1 cellular context compared by ENCODE assay signal in the genomic region with DNA sequence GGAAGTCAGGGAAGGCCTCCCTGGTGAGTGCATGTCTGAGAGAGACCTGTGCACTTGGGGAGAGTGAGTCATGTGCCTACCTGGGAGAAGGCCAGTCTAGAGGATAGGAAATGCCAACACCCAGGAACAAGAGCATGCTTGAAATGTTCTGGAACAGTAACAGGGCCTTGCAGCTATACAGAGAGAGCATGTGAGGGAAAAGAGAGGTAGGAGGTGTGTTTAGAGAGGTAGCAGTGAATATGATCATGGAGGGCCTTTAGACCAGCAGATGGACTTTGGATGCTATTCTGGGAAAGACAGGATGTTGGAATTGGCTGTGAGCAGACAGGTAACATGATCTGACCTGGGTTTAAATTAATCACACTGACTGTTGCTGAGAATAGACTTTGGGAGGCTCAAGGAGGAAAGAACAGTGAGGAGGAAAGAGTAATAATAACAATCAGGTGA.
TF ChIP-seq lines count a peak whose summit lies in the region.

No MANE protein-coding gene starts in this region.

TF ChIP-seq in IMR-90, 13 proteins besides CTCF, POLR2A, EP300 and RAD21 (continued from another document):
- TF ChIP-seq, protein P1, sequence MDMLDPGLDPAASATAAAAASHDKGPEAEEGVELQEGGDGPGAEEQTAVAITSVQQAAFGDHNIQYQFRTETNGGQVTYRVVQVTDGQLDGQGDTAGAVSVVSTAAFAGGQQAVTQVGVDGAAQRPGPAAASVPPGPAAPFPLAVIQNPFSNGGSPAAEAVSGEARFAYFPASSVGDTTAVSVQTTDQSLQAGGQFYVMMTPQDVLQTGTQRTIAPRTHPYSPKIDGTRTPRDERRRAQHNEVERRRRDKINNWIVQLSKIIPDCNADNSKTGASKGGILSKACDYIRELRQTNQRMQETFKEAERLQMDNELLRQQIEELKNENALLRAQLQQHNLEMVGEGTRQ (IDR thresholded peaks at IDR 0.05; ENCODE audit: low read depth, low read length): no peak
- TF ChIP-seq CEBPB (IDR thresholded peaks at IDR 0.05; ENCODE audit: low read depth, low read length): no peak
TF ChIP-seq in IMR-90: peak in this region for 0.
